ENCODE assay signal across 26 cellular contexts in the genomic region with DNA sequence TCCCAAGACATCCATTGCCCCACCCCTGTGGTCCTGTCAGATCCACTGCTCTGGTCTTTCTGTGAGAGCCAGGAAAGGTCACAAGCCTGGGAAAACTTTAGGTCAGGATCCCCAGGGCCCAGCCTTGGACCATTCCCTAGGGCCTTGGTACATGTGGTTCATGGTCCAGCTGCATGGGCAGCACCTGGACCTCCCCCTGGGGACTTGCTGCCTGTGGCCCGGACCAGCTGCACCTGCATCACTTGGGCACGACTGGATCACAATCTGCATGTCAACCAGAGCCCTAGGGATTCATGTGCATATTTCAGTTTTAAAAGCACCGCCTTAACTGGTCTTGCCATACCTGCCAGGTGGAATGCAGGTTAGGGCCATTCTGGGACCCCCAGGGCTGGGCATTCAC. TPM values are rescaled to one million over a fixed set of nuclear protein-coding genes. Genes with fewer than 3 reads are reported as not detected.
A peak's percentile ranks its signal among the peaks of the same experiment; 100 is the strongest.
DNase-seq lines count a peak whose midpoint lies in the region; TF ChIP-seq lines count a peak whose summit lies in the region.
"Had no signal": no experiment of that assay in that cellular context is flagged by ENCODE, and none has a peak within 500 bp of the region (broad histone marks: within the 10 kb centered on the region; RNA-seq: fewer than 3 reads in every experiment).

No MANE protein-coding gene starts in this region.

- no peaks in the 10 kb centered on the region for H4K20me1 ChIP-seq in BLaER1
- no peaks in the 10 kb centered on the region for H4K20me1 ChIP-seq in BLaER1 treated with 17β-estradiol and CSF1 and Interleukin-3, amounts not matched to agents 10 nM and 100 nM

- H2AFZ ChIP-seq in neuronal stem cell (ENCODE audit: low read length), result no peak overlapping the region

- no peak overlapping the region for H4K8ac ChIP-seq in neuronal stem cell (ENCODE audit: low read depth, low read length)

- H3K4me2 ChIP-seq in BLaER1 (peak overlapping the region; percentile 37), neuronal stem cell (ENCODE audit: insufficient read depth, low read length, poor library complexity, severe bottlenecking) (no peak overlapping the region)
- peak overlapping the region in 7 of 11 experiments; percentile 2 to 62 (median 49); a peak in 11 of 22 replicates for H3K4me2 ChIP-seq in BLaER1 treated with 17β-estradiol and CSF1 and Interleukin-3, amounts not matched to agents 10 nM and 100 nM

- H3K23ac ChIP-seq in neuronal stem cell (ENCODE audit: low read depth, low read length, poor library complexity), result no peak overlapping the region

- H3K27me3 ChIP-seq in BLaER1 (no peaks in the 10 kb centered on the region), neuronal stem cell (ENCODE audit: control insufficient read depth in 3 of 3, insufficient read depth in 3 of 3, low read depth in 1 of 3, low read length in 3 of 3) (no peaks in the 10 kb centered on the region), H7 (ENCODE audit: control insufficient read depth, insufficient read depth, low read length) (no peaks in the 10 kb centered on the region)
- no peaks in the 10 kb centered on the region for H3K27me3 ChIP-seq in BLaER1 treated with 17β-estradiol and CSF1 and Interleukin-3, amounts not matched to agents 10 nM and 100 nM
- H3K27me3 ChIP-seq: BE2C had no signal

- H3K9me3 ChIP-seq in BLaER1, result peaks cover 20% of the 10 kb centered on the region
- H3K9me3 ChIP-seq in BLaER1 treated with 17β-estradiol and CSF1 and Interleukin-3, amounts not matched to agents 10 nM and 100 nM (replicated peaks in 1 of 11), result peaks cover 18 to 24% (median 22%) of the 10 kb centered on the region in 11 experiments
- H3K9me3 ChIP-seq in neuronal stem cell (replicated peaks in 1 of 2; ENCODE audit: control insufficient read depth in 2 of 2, insufficient read depth in 1 of 2, low read depth in 1 of 2, low read length in 2 of 2), result peaks cover 7 to 11% of the 10 kb centered on the region in 2 donors

- H3K4me3 ChIP-seq in BLaER1 (no peak overlapping the region), neuronal stem cell (ENCODE audit: low read length in 2 of 2) (no peak overlapping the region), H7 (ENCODE audit: insufficient read depth, low read depth, low read length) (no peak overlapping the region)
- H3K4me3 ChIP-seq in BLaER1 treated with 17β-estradiol and CSF1 and Interleukin-3, amounts not matched to agents 10 nM and 100 nM, result no peak overlapping the region

- no peak overlapping the region for H2AK5ac ChIP-seq in neuronal stem cell (ENCODE audit: low read depth, low read length)

- TF ChIP-seq CTCF in GM10248 (IDR thresholded peaks at IDR 0.05; ENCODE audit: control extremely low read depth, extremely low read depth, low read depth, missing control alignments), result no peak

- no peak overlapping the region for H4K91ac ChIP-seq in neuronal stem cell (ENCODE audit: low read depth, low read length, poor library complexity)

- H2BK5ac ChIP-seq in neuronal stem cell (ENCODE audit: low read length), result no peak overlapping the region

- no peak overlapping the region for H3K14ac ChIP-seq in neuronal stem cell (ENCODE audit: low read length)

- H3K79me1 ChIP-seq in neuronal stem cell (ENCODE audit: low read depth, low read length), result no peaks in the 10 kb centered on the region

- no peak overlapping the region for H3K9ac ChIP-seq in BLaER1
- H3K9ac ChIP-seq in BLaER1 treated with 17β-estradiol and CSF1 and Interleukin-3, amounts not matched to agents 10 nM and 100 nM, result no peak overlapping the region
- no peak overlapping the region for H3K9ac ChIP-seq in neuronal stem cell (ENCODE audit: low read depth, low read length, poor library complexity)

- H3K27ac ChIP-seq in BLaER1 (no peak overlapping the region), neuronal stem cell (replicated peaks; ENCODE audit: low read length) (no peak overlapping the region)
- H3K27ac ChIP-seq in BLaER1 treated with 17β-estradiol and CSF1 and Interleukin-3, amounts not matched to agents 10 nM and 100 nM, result no peak overlapping the region

- H3K18ac ChIP-seq in neuronal stem cell (ENCODE audit: low read length), result peak overlapping the region; percentile 21

- no peak overlapping the region for H2BK12ac ChIP-seq in neuronal stem cell (ENCODE audit: low read length)

- WGBS in neuronal stem cell (ENCODE audit: extremely low coverage in 2 of 2, insufficient read length in 2 of 2, insufficient replicate concordance in 1 of 2), 2 donors, result no CpG with 5 or more reads among the region's 3 CpGs

- H3K4me1 ChIP-seq in BLaER1, result peaks cover 8% of the 10 kb centered on the region
- H3K4me1 ChIP-seq in BLaER1 treated with 17β-estradiol and CSF1 and Interleukin-3, amounts not matched to agents 10 nM and 100 nM, result peaks cover 0 to 12% (median 7%) of the 10 kb centered on the region in 10 experiments; a peak in 11 of 20 replicates
- H3K4me1 ChIP-seq in neuronal stem cell (ENCODE audit: control insufficient read depth in 2 of 2, insufficient read depth in 1 of 2, low read depth in 1 of 2, low read length in 2 of 2), result no peaks in the 10 kb centered on the region
- H3K4me1 ChIP-seq: BE2C had no signal

- POLR2A ChIA-PET in GM10248 (lab: Yijun Ruan, JAX), result no interaction called here

- CTCF ChIA-PET in GM10248 (lab: Yijun Ruan, JAX), result no interaction called here

- H3K36me3 ChIP-seq in BLaER1 (no peaks in the 10 kb centered on the region), neuronal stem cell (replicated peaks in 1 of 2; ENCODE audit: control insufficient read depth in 2 of 2, insufficient read depth in 2 of 2, low read length in 2 of 2) (no peaks in the 10 kb centered on the region), H7 (replicated peaks; ENCODE audit: control insufficient read depth, insufficient read depth, low read length) (no peaks in the 10 kb centered on the region)
- H3K36me3 ChIP-seq in BLaER1 treated with 17β-estradiol and CSF1 and Interleukin-3, amounts not matched to agents 10 nM and 100 nM, result no peaks in the 10 kb centered on the region
- H3K36me3 ChIP-seq: BE2C had no signal

- no peak overlapping the region for H3K4ac ChIP-seq in neuronal stem cell (ENCODE audit: low read length)

- DNase-seq in neuronal stem cell (ENCODE audit: low spot score), result no peak
- DNase-seq in hypothalamus (lab: John Stamatoyannopoulos, UW), result no peak
- DNase-seq in H7, result no peak
- DNase-seq in GM10248 (ENCODE audit: extremely low spot score), result no peak
- DNase-seq: 8988T; ACHN; BE2C; C1 segment of cervical spinal cord; CD4-positive, alpha-beta memory T cell; CD4-positive, CD25-positive, alpha-beta regulatory T cell; CD8-positive, alpha-beta memory T cell; COR-L47; DMS 273 treated with DMSO at 0.1 percent for 48 hours; DMS153; DMS53; DMS79; DND-41; EL; GDM1 had no signal

- no peak overlapping the region for H2BK15ac ChIP-seq in neuronal stem cell (ENCODE audit: low read length)

- H2BK120ac ChIP-seq in neuronal stem cell (ENCODE audit: low read depth, low read length), result no peak overlapping the region

RNA-seq across cellular contexts. Expression of gene MC3R, which starts 44.3 kb away (rescaled TPM):
- polyA plus RNA-seq in neuronal stem cell (2013, experiment 1 of 2), result not detected
- not detected for polyA plus RNA-seq in neuronal stem cell (2013, experiment 2 of 2)
- total RNA-seq in H7 (2014; rRNA removed; shearing (Covaris generic)), result not detected in 2 replicates
- total RNA-seq: A673; CD4-positive, alpha-beta memory T cell; CD4-positive, CD25-positive, alpha-beta regulatory T cell; CD8-positive, alpha-beta memory T cell; Daoy; G401 had no signal
- polyA plus RNA-seq: AG04450; CD14-positive monocyte; CD4-positive, alpha-beta memory T cell; CD4-positive, CD25-positive, alpha-beta regulatory T cell; CD8-positive, alpha-beta memory T cell had no signal
